9 cellular contexts compared by ENCODE assay signal in the genomic region with DNA sequence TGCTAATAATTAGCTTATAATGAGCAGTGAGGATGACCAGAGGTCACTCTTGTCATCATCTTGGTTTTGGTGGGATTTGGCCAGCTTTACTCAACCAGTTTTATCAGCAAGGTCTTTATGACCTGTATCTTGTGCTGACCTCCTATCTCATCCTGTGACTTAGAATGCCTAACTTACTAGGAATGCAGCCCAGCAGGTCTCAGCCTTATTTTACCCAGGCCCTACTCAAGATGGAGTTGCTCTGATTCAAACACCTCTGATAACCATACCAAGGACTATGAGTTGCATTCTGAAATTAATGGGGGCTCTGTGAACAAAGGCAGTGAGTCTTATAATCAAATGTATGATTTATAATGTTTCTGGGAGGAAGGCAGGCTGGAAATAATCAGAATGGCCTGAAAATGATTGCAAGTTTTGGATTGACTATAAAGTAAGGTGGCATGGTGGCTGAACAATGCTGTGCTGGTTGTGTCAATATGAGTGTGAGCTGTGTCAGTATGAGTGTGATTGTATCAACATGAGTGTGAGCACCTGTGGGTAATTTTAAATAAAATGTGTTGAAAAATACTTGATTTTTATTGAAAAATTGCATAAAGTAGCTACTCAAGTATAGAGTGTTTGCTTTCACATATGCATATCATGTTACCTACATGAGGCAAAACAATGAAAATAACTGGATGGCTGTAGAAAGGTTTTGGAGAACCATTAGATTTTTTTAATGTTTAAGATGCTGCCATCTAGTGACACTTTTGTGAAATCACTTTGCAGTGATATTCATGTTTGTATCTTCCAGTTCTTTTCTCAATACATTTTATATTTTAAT.
DNase-seq lines count a peak whose midpoint lies in the region; ATAC-seq and TF ChIP-seq lines count a peak whose summit lies in the region.
"Had no signal": no experiment of that assay in that cellular context is flagged by ENCODE, and none has a peak within 500 bp of the region (broad histone marks: within the 10 kb centered on the region; RNA-seq: fewer than 3 reads in every experiment).

No MANE protein-coding gene starts in this region.

- peaks cover 7 to 15% of the 10 kb centered on the region in 2 donors for H3K36me3 Mint-ChIP-seq in stimulated activated naive B cell treated with anti-CD40 and anti-IgM and Interleukin-4, amounts not matched to agents 10 μg/mL and 1 μg/mL and 100 μg/mL, for 72 hours

- intact Hi-C loops in posterior cingulate gyrus (cut with DNase I): loop anchor here (1.0 kb wide), 1 partner anchor 298 kb away; no protein-coding TSS in a partner anchor

- ATAC-seq in GM18870 (IDR thresholded peaks at IDR 0.05; ENCODE audit: unreplicated experiment): peak; percentile 41
- peak; percentile 45 for ATAC-seq in HG03520 (IDR thresholded peaks at IDR 0.05; ENCODE audit: unreplicated experiment)
- peak; percentile 69 to 71 for ATAC-seq in stimulated activated naive B cell treated with anti-CD40 and anti-IgM and Interleukin-4, amounts not matched to agents 10 μg/mL and 1 μg/mL and 100 μg/mL, for 72 hours (replicated peaks)

- H3K4me3 Mint-ChIP-seq in stimulated activated naive B cell treated with anti-CD40 and anti-IgM and Interleukin-4, amounts not matched to agents 10 μg/mL and 1 μg/mL and 100 μg/mL, for 72 hours: no peak overlapping the region

- H3K4me1 Mint-ChIP-seq in stimulated activated naive B cell treated with anti-CD40 and anti-IgM and Interleukin-4, amounts not matched to agents 10 μg/mL and 1 μg/mL and 100 μg/mL, for 72 hours: peaks cover 22 to 26% of the 10 kb centered on the region in 2 donors

- peak; percentile 56 for DNase-seq in RKO (ENCODE audit: low spot score)
- DNase-seq in fibroblast of mammary gland (ENCODE audit: low read depth): peak; percentile 61
- no peak for DNase-seq in stimulated activated naive B cell treated with anti-CD40 and anti-IgM and Interleukin-4, amounts not matched to agents 10 μg/mL and 1 μg/mL and 100 μg/mL, for 72 hours
- DNase-seq in posterior cingulate gyrus: no peak
- no peak for DNase-seq in T-helper 9 cell

- H3K9me3 Mint-ChIP-seq in stimulated activated naive B cell treated with anti-CD40 and anti-IgM and Interleukin-4, amounts not matched to agents 10 μg/mL and 1 μg/mL and 100 μg/mL, for 72 hours: no peaks in the 10 kb centered on the region

- peak overlapping the region; percentile 4 for H3K27ac Mint-ChIP-seq in stimulated activated naive B cell treated with anti-CD40 and anti-IgM and Interleukin-4, amounts not matched to agents 10 μg/mL and 1 μg/mL and 100 μg/mL, for 72 hours

- no peaks in the 10 kb centered on the region for H3K27me3 Mint-ChIP-seq in stimulated activated naive B cell treated with anti-CD40 and anti-IgM and Interleukin-4, amounts not matched to agents 10 μg/mL and 1 μg/mL and 100 μg/mL, for 72 hours

- no peak overlapping the region for H3K4me3 ChIP-seq in fibroblast of mammary gland (ENCODE audit: control insufficient read depth, low read depth, low read length)

- TF ChIP-seq CTCF in C4-2B (conservative IDR thresholded peaks at IDR 0.05) (peak; percentile 67), fibroblast of mammary gland (conservative IDR thresholded peaks at IDR 0.05; ENCODE audit: control insufficient read depth, insufficient read depth, low read depth, low read length) (peak; percentile 42)

- H3K27ac ChIP-seq in C4-2B: no peak overlapping the region
- H3K27ac ChIP-seq: neutrophil had no signal

Comparison
In these comparisons a context has a peak if more than half of its experiments do, and no peak if none do; other contexts are left out.
1. DNase-seq: peak in RKO (single experiment) and fibroblast of mammary gland (single experiment); none in stimulated activated naive B cell treated with anti-CD40 and anti-IgM and Interleukin-4, amounts not matched to agents 10 μg/mL and 1 μg/mL and 100 μg/mL, for 72 hours (single experiment), posterior cingulate gyrus (0 of 10) and T-helper 9 cell (single experiment).
2. Peak in every context shown above with its lines, with median percentiles within 50 percentile points of each other: ATAC-seq.